Comparison of ENCODE assay signal across 2 cellular contexts in the genomic region with DNA sequence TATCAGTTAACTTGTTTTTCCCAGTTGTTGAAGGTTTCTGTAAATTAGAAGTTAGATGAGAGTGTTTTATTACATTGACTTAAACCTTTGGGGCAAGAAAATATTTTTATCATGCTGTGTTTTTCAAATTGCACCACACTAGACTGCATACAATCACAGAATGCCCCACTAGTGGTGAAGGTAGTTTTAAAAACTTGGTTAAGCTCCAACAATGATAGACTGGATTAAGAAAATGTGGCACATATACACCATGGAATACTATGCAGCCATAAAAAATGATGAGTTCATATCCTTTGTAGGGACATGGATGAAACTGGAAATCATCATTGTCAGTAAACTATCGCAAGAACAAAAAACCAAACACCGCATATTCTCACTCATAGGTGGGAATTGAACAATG. TPM values are rescaled to one million over a fixed set of nuclear protein-coding genes. Genes with fewer than 3 reads are reported as not detected.
"Had no signal": no experiment of that assay in that cellular context is flagged by ENCODE, and none has a peak within 500 bp of the region (broad histone marks: within the 10 kb centered on the region; RNA-seq: fewer than 3 reads in every experiment).

No MANE protein-coding gene starts in this region.

RNA-seq across cellular contexts. Expression of a gene that starts 7.1 kb away (rescaled TPM):
- polyA plus RNA-seq: immature natural killer cell; naive thymus-derived CD4-positive, alpha-beta T cell had no signal

RNA-seq across cellular contexts. Expression of a gene that starts 33.3 kb away (rescaled TPM):
- polyA plus RNA-seq: immature natural killer cell; naive thymus-derived CD4-positive, alpha-beta T cell had no signal
